1 cellular context compared by ENCODE assay signal in genomic region chr5:138661342-138661975, GRCh38.
TF ChIP-seq lines count a peak whose summit lies in the region.

No MANE protein-coding gene starts in this region.

TF ChIP-seq in H1, 55 proteins besides CTCF, POLR2A, EP300 and RAD21 (continued from another document):
- TF ChIP-seq CHD7 (IDR thresholded peaks at IDR 0.05; ENCODE audit: insufficient replicate concordance, low read length), result no peak
